ENCODE assay signal across 8 cellular contexts in genomic region chr16:46883353-46883689, GRCh38. TPM values are rescaled to one million over a fixed set of nuclear protein-coding genes. Genes with fewer than 3 reads are reported as not detected.
A peak's percentile ranks its signal among the peaks of the same experiment; 100 is the strongest.
DNase-seq lines count a peak whose midpoint lies in the region; ATAC-seq and TF ChIP-seq lines count a peak whose summit lies in the region.

No MANE protein-coding gene starts in this region.

- H3K36me3 Mint-ChIP-seq in T-cell, result no peaks in the 10 kb centered on the region

- intact Hi-C loops in Right ventricle myocardium superior (cut with DNase I), result no loop called here
- intact Hi-C loops in gastrocnemius medialis (cut with DNase I; ENCODE audit: low total_unique reads), result no loop called here

- no peak for TF ChIP-seq CTCF in right atrium auricular region (IDR thresholded peaks at IDR 0.05)
- no peak for TF ChIP-seq CTCF in gastrocnemius medialis (IDR thresholded peaks at IDR 0.05 in 4 of 5, conservative IDR thresholded peaks at IDR 0.05 in 1 of 5)

- H3K27ac ChIP-seq in right atrium auricular region (peak overlapping the region; percentile 19 to 46), gastrocnemius medialis (peak overlapping the region; percentile 82 to 92 (median 86))

- peaks cover 5 to 13% (median 11%) of the 10 kb centered on the region in 3 donors for H3K4me1 Mint-ChIP-seq in T-cell

- ATAC-seq in Right ventricle myocardium superior (ENCODE audit: poor library complexity) (no peak), T-cell (replicated peaks in 1 of 4) (no peak), gastrocnemius medialis (no peak), GM18907 (IDR thresholded peaks at IDR 0.05; ENCODE audit: unreplicated experiment) (no peak), HG03025 (IDR thresholded peaks at IDR 0.05; ENCODE audit: low FRiP score, unreplicated experiment) (no peak)

- H3K4me3 Mint-ChIP-seq in T-cell, result peak overlapping the region; percentile 79 to 84 (median 84)

- H3K27me3 Mint-ChIP-seq in T-cell, result peaks cover 7 to 11% of the 10 kb centered on the region in 2 donors

- DNase-seq in right atrium auricular region (ENCODE audit: low spot score), result no peak
- DNase-seq in Right ventricle myocardium superior, result no peak
- no peak for DNase-seq in T-cell
- peak; percentile 32 for DNase-seq in foreskin melanocyte
- no peak for DNase-seq in gastrocnemius medialis
- no peak for DNase-seq in central memory CD4-positive, alpha-beta T cell

- POLR2A ChIA-PET in T-cell (lab: Charles Lee), result interaction anchor here in 1 of 2 donors (0.5 kb wide), 1 partner anchor 54 kb away, joined by 16 read pairs; no protein-coding TSS in a partner anchor

- H3K4me3 ChIP-seq in right atrium auricular region, result peak overlapping the region; percentile 71 to 83
- peak overlapping the region; percentile 55 to 86 (median 80) for H3K4me3 ChIP-seq in gastrocnemius medialis

- no peaks in the 10 kb centered on the region for H3K9me3 Mint-ChIP-seq in T-cell

- peak overlapping the region in 1 of 2 donors; percentile 22 for H3K27ac Mint-ChIP-seq in T-cell

- TF ChIP-seq POLR2A in gastrocnemius medialis (IDR thresholded peaks at IDR 0.05), result no peak

- no peaks in the 10 kb centered on the region for H3K36me3 ChIP-seq in right atrium auricular region
- no peaks in the 10 kb centered on the region for H3K36me3 ChIP-seq in gastrocnemius medialis

- H3K9me3 ChIP-seq in right atrium auricular region, result no peaks in the 10 kb centered on the region
- H3K9me3 ChIP-seq in gastrocnemius medialis, result no peaks in the 10 kb centered on the region

- H3K4me1 ChIP-seq in right atrium auricular region (peaks cover 0 to 20% of the 10 kb centered on the region in 2 donors), gastrocnemius medialis (peaks cover 16 to 34% of the 10 kb centered on the region in 2 donors)

- no peaks in the 10 kb centered on the region for H3K27me3 ChIP-seq in right atrium auricular region
- no peaks in the 10 kb centered on the region for H3K27me3 ChIP-seq in gastrocnemius medialis

- in situ Hi-C loops in gastrocnemius medialis (cut with MboI; ENCODE audit: low sequenced_read_pairs in 4 of 4), result no loop called here

- CTCF ChIA-PET in T-cell (lab: Charles Lee), result interaction anchor here in 1 of 2 donors (0.6 kb wide), 1 partner anchor 51 kb away, joined by 5 read pairs; no protein-coding TSS in a partner anchor

RNA-seq across cellular contexts. Expression of gene GPT2, which starts 0.8 kb away (rescaled TPM):
- total RNA-seq in right atrium auricular region, result 10 to 100 TPM in 1 of 2 donors, 1 to 10 TPM in 1; 3.7 to 12.1 TPM
- total RNA-seq in Right ventricle myocardium superior, result 22.9 TPM
- total RNA-seq in T-cell, result 1 to 10 TPM in 3 of 5 donors, under 1 TPM in 2; 0.40 to 4.7 (median 2.1) TPM
- 100 to 1,000 TPM in 1 of 4 donors, 10 to 100 TPM in 3; 13.5 to 112 (median 55.7) TPM for total RNA-seq in gastrocnemius medialis

RNA-seq across cellular contexts. Expression of gene C16orf87, which starts 52.3 kb away (rescaled TPM):
- total RNA-seq in right atrium auricular region, result 10 to 100 TPM; 12.0 to 14.1 TPM
- total RNA-seq in Right ventricle myocardium superior, result 12.9 TPM
- total RNA-seq in T-cell, result 10 to 100 TPM in 2 of 5 donors, 1 to 10 TPM in 3; 5.2 to 15.6 (median 7.2) TPM
- 10 to 100 TPM; 13.5 to 22.4 (median 20.3) TPM for total RNA-seq in gastrocnemius medialis
